14 cellular contexts compared by ENCODE assay signal in genomic region chr22:49958462-49958921, GRCh38. TPM values are rescaled to one million over a fixed set of nuclear protein-coding genes. Genes with fewer than 3 reads are reported as not detected.
DNase-seq lines count a peak whose midpoint lies in the region; ATAC-seq and TF ChIP-seq lines count a peak whose summit lies in the region.
"Had no signal": no experiment of that assay in that cellular context is flagged by ENCODE, and none has a peak within 500 bp of the region (broad histone marks: within the 10 kb centered on the region; RNA-seq: fewer than 3 reads in every experiment).

No MANE protein-coding gene starts in this region.

- H2AFZ ChIP-seq in OCI-LY7 (ENCODE audit: low read length): no peak overlapping the region

- H3K27ac ChIP-seq in sigmoid colon (no peak overlapping the region), OCI-LY7 (ENCODE audit: low read depth, low read length, poor library complexity, severe bottlenecking) (no peak overlapping the region), coronary artery (peak overlapping the region in 1 of 2 donors; percentile 0)

- no peaks in the 10 kb centered on the region for H3K9me2 ChIP-seq in OCI-LY7 (ENCODE audit: insufficient read depth, low read length)

- peak overlapping the region; percentile 85 for H3K4me3 Mint-ChIP-seq in T-helper 2 cell treated with Interferon-gamma antibody and Interleukin-4, amounts not matched to agents 5 μg/mL and 100 μg/mL, for 36 hours
- peak overlapping the region; percentile 83 for H3K4me3 Mint-ChIP-seq in activated CD4-positive, alpha-beta memory T cell treated with anti-CD3 and anti-CD28 coated beads for 36 hours
- peak overlapping the region in 4 of 5 donors; percentile 27 to 75 (median 63) for H3K4me3 Mint-ChIP-seq in immature natural killer cell

- no peaks in the 10 kb centered on the region for H3K9me3 ChIP-seq in sigmoid colon
- H3K9me3 ChIP-seq in OCI-LY7 (ENCODE audit: low read length): no peaks in the 10 kb centered on the region
- H3K9me3 ChIP-seq: suprapubic skin had no signal

- no peak overlapping the region for H3K4me2 ChIP-seq in OCI-LY7 (ENCODE audit: low read length)

- BruUV-seq in OCI-LY7 (replicated peaks; lab: Mats Ljungman, UMichigan): no TSS peak

- H3K27me3 Mint-ChIP-seq in T-helper 2 cell treated with Interferon-gamma antibody and Interleukin-4, amounts not matched to agents 5 μg/mL and 100 μg/mL, for 36 hours (ENCODE audit: low read depth): no peaks in the 10 kb centered on the region
- H3K27me3 Mint-ChIP-seq in activated CD4-positive, alpha-beta memory T cell treated with anti-CD3 and anti-CD28 coated beads for 36 hours: no peaks in the 10 kb centered on the region
- peaks cover 13 to 18% (median 16%) of the 10 kb centered on the region in 3 donors for H3K27me3 Mint-ChIP-seq in immature natural killer cell (ENCODE audit: low read depth in 3 of 3)

- H3K27me3 ChIP-seq in sigmoid colon: no peaks in the 10 kb centered on the region
- H3K27me3 ChIP-seq: suprapubic skin had no signal

- CTCF ChIA-PET in activated CD4-positive, alpha-beta memory T cell treated with anti-CD3 and anti-CD28 coated beads for 36 hours (lab: Charles Lee): interaction anchor here (1.4 to 1.6 kb wide), 2 partner anchors 21 to 29 kb away, joined by 3 to 7 read pairs; no protein-coding TSS in a partner anchor
- CTCF ChIA-PET in OCI-LY7 (lab: Charles Lee; ENCODE audit: unreplicated experiment): no interaction called here

- H3K4me1 ChIP-seq in sigmoid colon: peaks cover 0 to 33% (median 23%) of the 10 kb centered on the region in 4 donors
- H3K4me1 ChIP-seq in OCI-LY7 (ENCODE audit: insufficient read depth, low read length, poor library complexity, severe bottlenecking): peaks cover 24% of the 10 kb centered on the region

- no peaks in the 10 kb centered on the region for H4K20me1 ChIP-seq in OCI-LY7 (ENCODE audit: insufficient read depth, low read length)

- peak overlapping the region; percentile 65 for H3K27ac Mint-ChIP-seq in T-helper 2 cell treated with Interferon-gamma antibody and Interleukin-4, amounts not matched to agents 5 μg/mL and 100 μg/mL, for 36 hours
- peak overlapping the region; percentile 94 for H3K27ac Mint-ChIP-seq in activated CD4-positive, alpha-beta memory T cell treated with anti-CD3 and anti-CD28 coated beads for 36 hours
- peak overlapping the region in 4 of 6 donors; percentile 11 to 86 (median 46) for H3K27ac Mint-ChIP-seq in immature natural killer cell

- H3K9me3 Mint-ChIP-seq in T-helper 2 cell treated with Interferon-gamma antibody and Interleukin-4, amounts not matched to agents 5 μg/mL and 100 μg/mL, for 36 hours: no peaks in the 10 kb centered on the region
- H3K9me3 Mint-ChIP-seq in activated CD4-positive, alpha-beta memory T cell treated with anti-CD3 and anti-CD28 coated beads for 36 hours: no peaks in the 10 kb centered on the region
- no peaks in the 10 kb centered on the region for H3K9me3 Mint-ChIP-seq in immature natural killer cell

- peaks cover 9 to 10% (median 9%) of the 10 kb centered on the region in 4 donors for H3K36me3 ChIP-seq in sigmoid colon
- peaks cover 25% of the 10 kb centered on the region for H3K36me3 ChIP-seq in OCI-LY7 (ENCODE audit: insufficient read depth, low read length)

- peaks cover 6% of the 10 kb centered on the region for H3K4me1 Mint-ChIP-seq in T-helper 2 cell treated with Interferon-gamma antibody and Interleukin-4, amounts not matched to agents 5 μg/mL and 100 μg/mL, for 36 hours (ENCODE audit: low read depth)
- peaks cover 9% of the 10 kb centered on the region for H3K4me1 Mint-ChIP-seq in activated CD4-positive, alpha-beta memory T cell treated with anti-CD3 and anti-CD28 coated beads for 36 hours (ENCODE audit: low read depth)
- H3K4me1 Mint-ChIP-seq in immature natural killer cell: peaks cover under 1 to 8% of the 10 kb centered on the region in 2 donors

- no peak for ATAC-seq in GM19324 (IDR thresholded peaks at IDR 0.05; ENCODE audit: low FRiP score, unreplicated experiment)
- ATAC-seq: left lobe of liver had no signal

- DNase-seq in T-helper 2 cell treated with Interferon-gamma antibody and Interleukin-4, amounts not matched to agents 5 μg/mL and 100 μg/mL, for 36 hours (ENCODE audit: low spot score): no peak
- DNase-seq in T-helper 2 cell (no peak), immature natural killer cell (no peak), sigmoid colon (peak; percentile 65), OCI-LY7 (ENCODE audit: low spot score) (no peak), coronary artery (ENCODE audit: low spot score) (no peak)
- no peak for DNase-seq in activated CD4-positive, alpha-beta memory T cell treated with anti-CD3 and anti-CD28 coated beads for 36 hours
- DNase-seq: Kasumi-1, NCI-H2029 treated with DMSO at 0.1 percent for 48 hours, SW 1271 had no signal

- peaks cover 26% of the 10 kb centered on the region; the same call in 1 of the 2 replicates for H3K79me2 ChIP-seq in OCI-LY7 (ENCODE audit: insufficient read depth, low read depth, low read length)

- H3K4me3 ChIP-seq in sigmoid colon (no peak overlapping the region), OCI-LY7 (ENCODE audit: low read depth, low read length, poor library complexity, severe bottlenecking) (no peak overlapping the region), coronary artery (no peak overlapping the region)

- WGBS in sigmoid colon, 2 donors: 76 to 85% methylated on average over 10 of the region's 10 CpGs

- TF ChIP-seq EP300 in sigmoid colon (IDR thresholded peaks at IDR 0.05): no peak

- no peak for TF ChIP-seq POLR2A in sigmoid colon (IDR thresholded peaks at IDR 0.05)

- intact Hi-C loops in activated CD4-positive, alpha-beta memory T cell treated with anti-CD3 and anti-CD28 coated beads for 36 hours (cut with micrococcal nuclease): no loop called here
- intact Hi-C loops in sigmoid colon (cut with DNase I) (loop anchor here (2.0 kb wide), 1 partner anchor 16 kb away; no protein-coding TSS in a partner anchor), OCI-LY7 (cut with micrococcal nuclease; ENCODE audit: unreplicated experiment) (no loop called here)

- TF ChIP-seq CTCF in sigmoid colon (IDR thresholded peaks at IDR 0.05): no peak
- TF ChIP-seq CTCF in OCI-LY7 (conservative IDR thresholded peaks at IDR 0.05; ENCODE audit: low read length): no peak
- TF ChIP-seq CTCF in coronary artery (IDR thresholded peaks at IDR 0.05): no peak

- H3K36me3 Mint-ChIP-seq in T-helper 2 cell treated with Interferon-gamma antibody and Interleukin-4, amounts not matched to agents 5 μg/mL and 100 μg/mL, for 36 hours (ENCODE audit: low read depth): peaks cover 14% of the 10 kb centered on the region
- peaks cover 20% of the 10 kb centered on the region for H3K36me3 Mint-ChIP-seq in activated CD4-positive, alpha-beta memory T cell treated with anti-CD3 and anti-CD28 coated beads for 36 hours
- H3K36me3 Mint-ChIP-seq in immature natural killer cell: peaks cover 0 to 1% (median 0%) of the 10 kb centered on the region in 3 donors

- POLR2A ChIA-PET in activated CD4-positive, alpha-beta memory T cell treated with anti-CD3 and anti-CD28 coated beads for 36 hours (lab: Charles Lee): no interaction called here
- POLR2A ChIA-PET in OCI-LY7 (lab: Charles Lee): no interaction called here

RNA-seq across cellular contexts. Expression of gene PIM3, which starts 2.1 kb away (rescaled TPM):
- 100 to 1,000 TPM; 222 to 231 TPM for total RNA-seq in activated CD4-positive, alpha-beta memory T cell treated with anti-CD3 and anti-CD28 coated beads for 36 hours
- polyA plus RNA-seq in immature natural killer cell (10 to 100 TPM; 14.5 to 20.6 (median 15.8) TPM), sigmoid colon (100 to 1,000 TPM in 1 of 3 donors, 10 to 100 TPM in 2; 34.8 to 126 (median 60.1) TPM)
- total RNA-seq in sigmoid colon (10 to 100 TPM; 26.3 to 50.0 (median 41.8) TPM), OCI-LY7 (2022) (60.5 and 66.5 TPM in 2 replicates)
- 74.3 and 81.7 TPM in 2 replicates for total RNA-seq in OCI-LY7 (2014; rRNA removed; shearing (Covaris generic))

RNA-seq across cellular contexts. Expression of gene CRELD2, which starts 40.1 kb away (rescaled TPM):
- 10 to 100 TPM; 29.8 to 30.7 TPM for total RNA-seq in activated CD4-positive, alpha-beta memory T cell treated with anti-CD3 and anti-CD28 coated beads for 36 hours
- polyA plus RNA-seq in immature natural killer cell (10 to 100 TPM; 61.3 to 94.8 (median 76.9) TPM), sigmoid colon (10 to 100 TPM in 2 of 3 donors, 1 to 10 TPM in 1; 9.2 to 97.7 (median 11.4) TPM)
- total RNA-seq in sigmoid colon (10 to 100 TPM; 15.5 to 26.5 (median 23.1) TPM), OCI-LY7 (2022) (27.4 and 32.0 TPM in 2 replicates)
- total RNA-seq in OCI-LY7 (2014; rRNA removed; shearing (Covaris generic)): 32.5 and 35.3 TPM in 2 replicates

RNA-seq across cellular contexts. Expression of gene ALG12, which starts 40.3 kb away (rescaled TPM):
- total RNA-seq in activated CD4-positive, alpha-beta memory T cell treated with anti-CD3 and anti-CD28 coated beads for 36 hours: 10 to 100 TPM; 12.4 to 13.8 TPM
- 10 to 100 TPM; 11.7 to 26.6 (median 12.6) TPM for polyA plus RNA-seq in immature natural killer cell
- 10 to 100 TPM; 11.4 to 23.9 (median 15.4) TPM for total RNA-seq in sigmoid colon
- polyA plus RNA-seq in sigmoid colon: 10 to 100 TPM in 1 of 3 donors, 1 to 10 TPM in 2; 1.8 to 15.9 (median 2.1) TPM
- 6.4 and 11.7 TPM in 2 replicates for total RNA-seq in OCI-LY7 (2014; rRNA removed; shearing (Covaris generic))
- total RNA-seq in OCI-LY7 (2022): 11.4 and 14.0 TPM in 2 replicates

RNA-seq across cellular contexts. Expression of gene IL17REL, which starts 54.1 kb away (rescaled TPM):
- 1 to 10 TPM in 1 of 2 experiments, under 1 TPM in 1; 0.73 to 1.1 TPM for total RNA-seq in activated CD4-positive, alpha-beta memory T cell treated with anti-CD3 and anti-CD28 coated beads for 36 hours
- polyA plus RNA-seq in immature natural killer cell (not detected), sigmoid colon (1 to 10 TPM in 1 of 3 donors, not detected in 2; 1.6 TPM)
- total RNA-seq in sigmoid colon (not detected), OCI-LY7 (2022) (not detected in 2 replicates)
- total RNA-seq in OCI-LY7 (2014; rRNA removed; shearing (Covaris generic)): 0.03 TPM in 1 of 2 replicates, not detected in the other
- total RNA-seq: glomerular endothelial cell, left lobe of liver, suprapubic skin had no signal
